9 cellular contexts compared by ENCODE assay signal in the genomic region with DNA sequence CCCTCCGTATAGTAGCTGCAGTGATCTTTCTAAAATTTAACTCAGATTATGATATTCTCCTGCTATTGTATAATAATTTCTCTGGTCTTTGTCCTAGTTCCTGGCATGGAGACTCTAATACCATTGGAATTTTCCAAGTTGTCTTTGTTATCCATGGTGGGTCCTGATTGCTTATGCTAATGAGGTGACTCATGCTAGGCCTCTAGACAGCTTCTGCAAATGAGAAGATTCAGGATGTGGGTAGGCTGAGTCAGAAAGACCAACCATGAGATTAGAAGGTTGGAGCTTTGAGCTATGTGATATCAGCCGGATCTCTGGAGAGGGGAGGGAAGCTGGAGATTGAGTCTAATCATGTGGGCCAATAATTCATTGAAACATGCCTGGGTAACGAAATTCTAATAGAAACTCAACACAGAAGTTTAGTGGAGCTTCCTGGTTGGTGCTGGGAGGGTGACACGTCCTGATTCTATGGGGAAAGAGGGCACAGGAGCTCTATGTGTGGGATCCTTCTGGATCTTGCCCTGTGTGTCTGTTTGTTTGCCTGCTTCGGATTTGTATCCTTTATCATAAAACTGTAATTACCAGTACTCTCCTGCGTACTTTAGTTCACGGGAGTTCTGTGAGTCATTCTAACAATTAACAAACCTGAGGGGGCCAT.
A peak's percentile ranks its signal among the peaks of the same experiment; 100 is the strongest.
DNase-seq lines count a peak whose midpoint lies in the region; ATAC-seq, FAIRE-seq and TF ChIP-seq lines count a peak whose summit lies in the region.
"Had no signal": no experiment of that assay in that cellular context is flagged by ENCODE, and none has a peak within 500 bp of the region (broad histone marks: within the 10 kb centered on the region; RNA-seq: fewer than 3 reads in every experiment).

No MANE protein-coding gene starts in this region.

- no peak for TF ChIP-seq CTCF in foreskin keratinocyte (conservative IDR thresholded peaks at IDR 0.05)
- TF ChIP-seq CTCF in GM13977 (IDR thresholded peaks at IDR 0.05; ENCODE audit: extremely low read depth, insufficient read depth, missing control alignments), result no peak

- ATAC-seq in foreskin keratinocyte, result peak; percentile 99

- H3K4me1 ChIP-seq in foreskin keratinocyte, result peaks cover 25% of the 10 kb centered on the region

- in situ Hi-C loops in GM13977 (cut with MboI; ENCODE audit: low pct_unique_long_range_greater_than_20kb, low sequenced_read_pairs, unreplicated experiment), result no loop called here

- no peak for FAIRE-seq in urothelium cell line (lab: Jason Lieb, UNC)

- peak overlapping the region; percentile 14 for H3K27ac ChIP-seq in foreskin keratinocyte

- no peaks in the 10 kb centered on the region for H3K27me3 ChIP-seq in foreskin keratinocyte

- DNase-seq in stimulated activated CD4-positive, alpha-beta T cell treated with anti-CD3 and anti-CD28 coated beads, Interleukin-15, amount 100 ng/mL, for 24 hours, result peak; percentile 42
- no peak for DNase-seq in stimulated activated CD4-positive, alpha-beta T cell treated with anti-CD3 and anti-CD28 coated beads, Interleukin-12 subunit alpha, Interleukin-12 subunit beta, amount 100 ng/mL, for 4 hours
- DNase-seq in T1000 (lab: John Stamatoyannopoulos, UW) (peak; percentile 74), foreskin keratinocyte (peak; percentile 98 to 99), urothelium cell line (ENCODE audit: low spot score) (peak; percentile 87), cerebellum (ENCODE audit: low spot score) (no peak), NCI-H524 treated with DMSO at 0.1 percent for 48 hours (lab: John Stamatoyannopoulos, UW) (no peak), GM13977 (ENCODE audit: low spot score) (no peak)
- DNase-seq: right cardiac atrium had no signal

Comparison
In these comparisons a context has a peak if more than half of its experiments do, and no peak if none do; other contexts are left out.
1. DNase-seq: peak in stimulated activated CD4-positive, alpha-beta T cell treated with anti-CD3 and anti-CD28 coated beads, Interleukin-15, amount 100 ng/mL, for 24 hours (single experiment), T1000 (single experiment), foreskin keratinocyte (2 of 2) and urothelium cell line (single experiment); none in stimulated activated CD4-positive, alpha-beta T cell treated with anti-CD3 and anti-CD28 coated beads, Interleukin-12 subunit alpha, Interleukin-12 subunit beta, amount 100 ng/mL, for 4 hours (single experiment), cerebellum (single experiment), NCI-H524 treated with DMSO at 0.1 percent for 48 hours (single experiment) and GM13977 (single experiment).